Comparison of ENCODE assay signal across 8 cellular contexts in the genomic region with DNA sequence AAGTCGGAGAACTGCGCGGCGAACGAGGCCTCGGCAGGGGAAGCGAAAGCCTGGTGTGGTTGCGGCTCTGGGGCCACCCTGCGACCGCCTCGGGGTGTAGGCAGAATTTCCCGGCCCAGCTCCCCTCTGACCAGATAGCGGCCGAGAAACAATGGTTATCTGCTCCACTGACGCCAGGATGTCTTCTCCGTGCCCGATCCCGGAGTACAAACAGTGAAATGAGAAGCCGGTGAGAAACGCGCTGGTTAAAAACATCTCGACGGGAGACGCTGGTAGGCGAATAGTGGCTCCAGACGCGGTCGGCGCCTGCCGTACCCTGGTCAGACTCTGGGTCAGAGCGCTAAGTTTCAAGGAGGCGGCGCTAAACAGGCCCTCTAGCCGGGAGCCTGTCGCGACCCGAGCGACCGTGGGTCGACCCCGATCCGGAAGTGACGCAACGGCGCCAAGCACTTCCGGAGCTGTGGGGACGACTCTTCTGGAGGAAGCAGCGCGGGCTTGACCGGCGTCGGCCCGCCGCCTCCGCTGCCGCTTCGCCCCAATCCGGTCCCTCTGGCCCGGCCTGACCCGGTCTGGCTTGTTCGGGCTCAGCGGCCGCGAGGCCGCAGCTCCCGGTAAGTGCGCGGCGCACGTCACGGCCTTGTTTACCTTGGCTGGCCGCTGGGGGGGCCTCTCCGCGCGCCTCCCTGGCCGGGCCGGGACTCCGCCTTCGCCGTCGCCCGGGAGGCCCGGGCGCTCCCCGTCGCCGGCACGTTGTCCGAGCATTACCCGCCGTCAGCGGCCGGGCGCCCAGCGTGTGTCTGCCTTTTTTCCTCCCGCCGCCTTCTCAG. TPM values are rescaled to one million over a fixed set of nuclear protein-coding genes. Genes with fewer than 3 reads are reported as not detected.
A peak's percentile ranks its signal among the peaks of the same experiment; 100 is the strongest.
DNase-seq lines count a peak whose midpoint lies in the region; ATAC-seq and TF ChIP-seq lines count a peak whose summit lies in the region.

ARIH2 (plus strand) TSS at position 455 of the 827 bp plus-strand sequence. CDS start 8,717 bp downstream, outside the sequence.

- peak within 1 kb of the TSS; percentile 90 for H3K4me2 ChIP-seq in GM23338
- H3K4me2 ChIP-seq in neuronal stem cell (ENCODE audit: insufficient read depth, low read length, poor library complexity, severe bottlenecking): peak within 1 kb of the TSS; percentile 75

- H2BK120ac ChIP-seq in neuronal stem cell (ENCODE audit: low read depth, low read length): no peak within 1 kb of the TSS

- H4K8ac ChIP-seq in neuronal stem cell (ENCODE audit: low read depth, low read length): no peak within 1 kb of the TSS

- peaks cover 5% of the 10 kb centered on the region; the same call in 2 of the 3 replicates for H3K4me1 Mint-ChIP-seq in GM23338

- H3K79me2 ChIP-seq in GM23338 (replicated peaks; ENCODE audit: insufficient read depth): peaks cover 35% of the 10 kb centered on the region

- H3K4me1 ChIP-seq in ES-I3 (ENCODE audit: insufficient read depth, low read length) (no peaks in the 10 kb centered on the region), GM23338 (ENCODE audit: insufficient read depth) (no peaks in the 10 kb centered on the region), SJCRH30 (no peaks in the 10 kb centered on the region), neuronal stem cell (ENCODE audit: control insufficient read depth in 2 of 2, insufficient read depth in 1 of 2, low read depth in 1 of 2, low read length in 2 of 2) (peaks cover 2 to 5% of the 10 kb centered on the region in 2 donors)

- no peak within 1 kb of the TSS for H4K91ac ChIP-seq in neuronal stem cell (ENCODE audit: low read depth, low read length, poor library complexity)

- WGBS in neuronal stem cell (ENCODE audit: extremely low coverage in 2 of 2, insufficient read length in 2 of 2, insufficient replicate concordance in 1 of 2), 2 donors: no CpG with 5 or more reads among the region's 97 CpGs

- peak within 1 kb of the TSS; percentile 55 for H3K23ac ChIP-seq in neuronal stem cell (ENCODE audit: low read depth, low read length, poor library complexity)

- H3K36me3 Mint-ChIP-seq in GM23338 (ENCODE audit: low read depth): peaks cover 14% of the 10 kb centered on the region; the same call in 2 of the 3 replicates

- peak within 1 kb of the TSS; percentile 77 for H3K9ac ChIP-seq in ES-I3 (ENCODE audit: low read depth, low read length)
- peak within 1 kb of the TSS; percentile 83 for H3K9ac ChIP-seq in neuronal stem cell (ENCODE audit: low read depth, low read length, poor library complexity)

- peak; percentile 93 for ATAC-seq in GM23338

- peak within 1 kb of the TSS; percentile 78 for H3K18ac ChIP-seq in neuronal stem cell (ENCODE audit: low read length)

- no peak within 1 kb of the TSS for H3K4ac ChIP-seq in neuronal stem cell (ENCODE audit: low read length)

- peak within 1 kb of the TSS; percentile 78 for H3K4me3 ChIP-seq in GM23338
- peak within 1 kb of the TSS; percentile 85 for H3K4me3 ChIP-seq in SJCRH30
- H3K4me3 ChIP-seq in neuronal stem cell (ENCODE audit: low read length in 2 of 2): peak within 1 kb of the TSS; percentile 65 to 98

- peak within 1 kb of the TSS; percentile 96 for H2AFZ ChIP-seq in GM23338
- H2AFZ ChIP-seq in neuronal stem cell (ENCODE audit: low read length): peak within 1 kb of the TSS; percentile 95

- peak; percentile 96 for DNase-seq in GM23338 (ENCODE audit: low spot score)
- DNase-seq in LHCN-M2 (ENCODE audit: low read depth): peak; percentile 91
- peak; percentile 90 to 92 for DNase-seq in SJCRH30
- DNase-seq in activated naive CD4-positive, alpha-beta T cell (lab: John Stamatoyannopoulos, UW): peak; percentile 60 to 80 (median 72)
- DNase-seq in foreskin melanocyte: peak; percentile 91
- DNase-seq in neuronal stem cell (ENCODE audit: low spot score): peak; percentile 91
- DNase-seq in substantia nigra (lab: John Stamatoyannopoulos, UW): peak; percentile 35 to 95 (median 87)

- H3K27me3 ChIP-seq in GM23338 (ENCODE audit: insufficient read depth) (no peaks in the 10 kb centered on the region), SJCRH30 (no peaks in the 10 kb centered on the region), neuronal stem cell (ENCODE audit: control insufficient read depth in 3 of 3, insufficient read depth in 3 of 3, low read depth in 1 of 3, low read length in 3 of 3) (no peaks in the 10 kb centered on the region)

- H3F3A ChIP-seq in GM23338 (replicated peaks; ENCODE audit: low read depth): peaks cover 12% of the 10 kb centered on the region; the same call in 1 of the 2 replicates

- H3K36me3 ChIP-seq in ES-I3 (ENCODE audit: insufficient read depth, low read length): no peaks in the 10 kb centered on the region
- H3K36me3 ChIP-seq in GM23338 (ENCODE audit: insufficient read depth): peaks cover 11% of the 10 kb centered on the region; the same call in 1 of the 2 replicates
- peaks cover 6% of the 10 kb centered on the region for H3K36me3 ChIP-seq in SJCRH30
- peaks cover 0 to 20% of the 10 kb centered on the region in 2 donors for H3K36me3 ChIP-seq in neuronal stem cell (replicated peaks in 1 of 2; ENCODE audit: control insufficient read depth in 2 of 2, insufficient read depth in 2 of 2, low read length in 2 of 2)

- no peak within 1 kb of the TSS for H3K14ac ChIP-seq in neuronal stem cell (ENCODE audit: low read length)

- H2BK12ac ChIP-seq in neuronal stem cell (ENCODE audit: low read length): no peak within 1 kb of the TSS

- H2BK15ac ChIP-seq in neuronal stem cell (ENCODE audit: low read length): no peak within 1 kb of the TSS

- peak within 1 kb of the TSS; percentile 74 for H2AK5ac ChIP-seq in neuronal stem cell (ENCODE audit: low read depth, low read length)

- peaks cover 17% of the 10 kb centered on the region for H4K20me1 ChIP-seq in GM23338 (replicated peaks; ENCODE audit: insufficient read depth)

- peaks cover 4% of the 10 kb centered on the region for H3K79me1 ChIP-seq in neuronal stem cell (ENCODE audit: low read depth, low read length)

- peak within 1 kb of the TSS; percentile 98 for H3K27ac Mint-ChIP-seq in GM23338

- peak in 1 of 2 experiments; percentile 24; a peak in 2 of 4 replicates for TF ChIP-seq CTCF in GM23338 (conservative IDR thresholded peaks at IDR 0.05; ENCODE audit: low read depth in 2 of 2)

- H3K4me3 Mint-ChIP-seq in GM23338: peak within 1 kb of the TSS; percentile 94

- peaks cover 12% of the 10 kb centered on the region for H3K27me3 Mint-ChIP-seq in GM23338 (ENCODE audit: insufficient read depth, low read depth, poor library complexity)

- peaks cover 4% of the 10 kb centered on the region; the same call in 1 of the 3 replicates for H3K9me3 Mint-ChIP-seq in GM23338

- peak within 1 kb of the TSS; percentile 92 for H3K27ac ChIP-seq in GM23338 (ENCODE audit: low read depth)
- H3K27ac ChIP-seq in SJCRH30: peak within 1 kb of the TSS; percentile 72
- peak within 1 kb of the TSS; percentile 79 for H3K27ac ChIP-seq in neuronal stem cell (replicated peaks; ENCODE audit: low read length)
- peak within 1 kb of the TSS; percentile 92 for H3K27ac ChIP-seq in substantia nigra (ENCODE audit: low read depth, low read length, poor library complexity, severe bottlenecking)

- H3K9me2 ChIP-seq in GM23338 (ENCODE audit: insufficient read depth): no peaks in the 10 kb centered on the region

- H3K9me3 ChIP-seq in ES-I3 (ENCODE audit: control insufficient read depth, insufficient read depth, low read length) (no peaks in the 10 kb centered on the region), SJCRH30 (replicated peaks) (no peaks in the 10 kb centered on the region), neuronal stem cell (replicated peaks in 1 of 2; ENCODE audit: control insufficient read depth in 2 of 2, insufficient read depth in 1 of 2, low read depth in 1 of 2, low read length in 2 of 2) (no peaks in the 10 kb centered on the region)

- H2BK5ac ChIP-seq in neuronal stem cell (ENCODE audit: low read length): peak within 1 kb of the TSS; percentile 60

RNA-seq across cellular contexts. Expression of gene ARIH2, which starts in this region (rescaled TPM):
- total RNA-seq in GM23338 (2014; rRNA removed; shearing (Covaris generic)): 83.0 and 118 TPM in 2 replicates
- 70.3 and 76.4 TPM in 2 replicates for polyA plus RNA-seq in GM23338 (2016; fragmentation: Nextera tagmentation; extraction: Ambion mirVana)
- total RNA-seq in LHCN-M2 (2014; rRNA removed): 73.2 and 84.3 TPM in 2 replicates
- 43.7 TPM for polyA plus RNA-seq in LHCN-M2 (2012)
- total RNA-seq in SJCRH30 (2014; rRNA removed; shearing (Covaris generic)): 86.5 and 100 TPM in 2 replicates
- 40.1 TPM for polyA plus RNA-seq in neuronal stem cell (2013, experiment 1 of 2)
- 40.3 TPM for polyA plus RNA-seq in neuronal stem cell (2013, experiment 2 of 2)

Comparison
In these comparisons a context has a peak if more than half of its experiments do, and no peak if none do; other contexts are left out.
1. Peak in every context shown above with its lines: DNase-seq, ATAC-seq, H3K4me3 ChIP-seq and H3K27ac ChIP-seq.